In the genomic region with DNA sequence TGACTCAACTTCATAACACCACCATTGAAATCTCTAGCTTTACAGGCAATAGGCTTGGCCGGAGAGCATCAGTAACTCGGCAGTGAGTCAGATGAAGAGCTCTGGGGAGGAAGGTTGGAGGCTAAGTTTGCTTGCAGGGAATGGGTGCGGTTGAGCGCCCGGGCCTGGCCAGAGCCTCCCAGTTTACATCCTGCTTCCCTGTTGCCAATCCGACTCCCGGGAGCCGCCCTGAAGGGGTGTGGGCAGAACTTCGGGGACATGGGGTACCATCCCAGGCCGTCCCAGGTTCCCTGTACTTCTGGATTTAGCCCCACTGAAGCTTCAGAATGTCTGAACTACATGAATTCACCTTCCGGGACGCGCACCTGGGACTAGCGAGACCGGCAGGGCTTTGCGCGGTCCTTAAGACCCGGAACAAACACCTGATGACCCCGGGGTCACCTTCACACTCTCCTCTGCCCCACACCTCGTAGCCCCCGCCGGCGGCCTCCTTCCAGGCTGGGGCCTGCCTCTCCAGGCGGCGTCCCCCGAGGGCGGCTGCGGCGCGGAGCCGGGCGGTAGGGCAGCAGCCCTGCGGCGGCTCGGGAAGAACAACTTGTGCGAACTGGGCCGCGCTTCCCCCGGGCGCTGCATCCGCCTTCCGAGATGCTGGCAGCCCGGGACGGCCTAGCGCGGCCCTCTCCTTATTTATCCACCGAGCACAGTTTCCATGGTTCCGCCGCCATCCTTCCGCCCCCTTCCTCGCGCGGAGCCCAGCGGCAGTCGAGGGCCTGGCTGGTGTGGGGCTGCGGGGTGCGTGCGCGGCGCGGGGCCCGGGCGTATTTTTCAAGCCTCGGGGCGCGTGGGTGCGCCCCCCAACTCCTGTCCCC, we compare ENCODE assay signal across 8 cellular contexts. TPM values are rescaled to one million over a fixed set of nuclear protein-coding genes. Genes with fewer than 3 reads are reported as not detected.
DNase-seq lines count a peak whose midpoint lies in the region; TF ChIP-seq lines count a peak whose summit lies in the region.

No MANE protein-coding gene starts in this region.

- H3K27me3 Mint-ChIP-seq in Calu3 (ENCODE audit: unreplicated experiment) (no peaks in the 10 kb centered on the region), HFFc6 (ENCODE audit: insufficient read depth) (no peaks in the 10 kb centered on the region)

- DNase-seq in Calu3 (peak; percentile 63), HFFc6 (peak; percentile 74), NCI-H774 (lab: John Stamatoyannopoulos, UW) (peak; percentile 61), globus pallidus (ENCODE audit: low spot score) (peak; percentile 10), non-pigmented ciliary epithelial cell (ENCODE audit: low read depth) (peak; percentile 55), NCI-H2081 treated with DMSO at 0.1 percent for 48 hours (lab: John Stamatoyannopoulos, UW) (no peak), NCI-H524 treated with DMSO at 0.1 percent for 48 hours (lab: John Stamatoyannopoulos, UW) (no peak)
- peak; percentile 33 for DNase-seq in activated naive CD4-positive, alpha-beta T cell treated with Interleukin-2 at 50 U/mL for 16 hours

- peak overlapping the region; percentile 80 for H3K27ac Mint-ChIP-seq in Calu3 (ENCODE audit: unreplicated experiment)
- peak overlapping the region; percentile 65 for H3K27ac Mint-ChIP-seq in HFFc6

- TF ChIP-seq CTCF in Calu3 (IDR thresholded peaks at IDR 0.05; ENCODE audit: unreplicated experiment) (no peak), HFFc6 (IDR thresholded peaks at IDR 0.05) (no peak)

- H3K9me3 Mint-ChIP-seq in Calu3 (ENCODE audit: low read depth, unreplicated experiment) (no peaks in the 10 kb centered on the region), HFFc6 (no peaks in the 10 kb centered on the region)

- H3K4me3 Mint-ChIP-seq in Calu3 (ENCODE audit: low read depth, unreplicated experiment) (peak overlapping the region; percentile 60), HFFc6 (no peak overlapping the region; the same call in 1 of the 2 replicates)

- H3K4me1 Mint-ChIP-seq in Calu3 (ENCODE audit: low read depth, unreplicated experiment) (peaks cover 8% of the 10 kb centered on the region), HFFc6 (ENCODE audit: low read depth) (peaks cover 31% of the 10 kb centered on the region)

- intact Hi-C loops in Calu3 (cut with micrococcal nuclease; ENCODE audit: unreplicated experiment), result loop anchor here (5.0 to 10.0 kb wide), 3 partner anchors 91 to 226 kb away; no protein-coding TSS in a partner anchor

- CTCF ChIA-PET in Calu3 (lab: Charles Lee), result interaction anchor here (1.2 kb wide), 1 partner anchor 338 kb away, joined by 3 read pairs; no protein-coding TSS in a partner anchor

- BruUV-seq in Calu3 (replicated peaks; lab: Mats Ljungman, UMichigan), result TSS peak; percentile 81

- H3K36me3 Mint-ChIP-seq in Calu3 (ENCODE audit: insufficient read depth, unreplicated experiment) (peaks cover 5% of the 10 kb centered on the region), HFFc6 (ENCODE audit: low read depth) (no peaks in the 10 kb centered on the region)

RNA-seq across cellular contexts. Expression of gene RREB1, which starts 56.6 kb away (rescaled TPM):
- 38.4 and 42.9 TPM in 2 replicates for total RNA-seq in Calu3 (2022)
- 10 to 100 TPM; 17.5 to 23.5 (median 20.1) TPM for total RNA-seq in HFFc6 (2021; fragmentation: NEBNext Ultra II Directional; extraction: Animal tissue kit (Norgen Biotek cat#: 25700))

Comparison
In these comparisons a context has a peak if more than half of its experiments do, and no peak if none do; other contexts are left out.
1. DNase-seq: peak in Calu3 (single experiment), HFFc6 (single experiment), NCI-H774 (single experiment), activated naive CD4-positive, alpha-beta T cell treated with Interleukin-2 at 50 U/mL for 16 hours (single experiment), globus pallidus (single experiment) and non-pigmented ciliary epithelial cell (single experiment); none in NCI-H2081 treated with DMSO at 0.1 percent for 48 hours (single experiment) and NCI-H524 treated with DMSO at 0.1 percent for 48 hours (single experiment).